1 cellular context compared by ENCODE assay signal in genomic region chr16:3022697-3023414, GRCh38.
TF ChIP-seq lines count a peak whose summit lies in the region.

No MANE protein-coding gene starts in this region.

TF ChIP-seq in K562, 482 proteins besides CTCF, POLR2A, EP300 and RAD21 (continues in another document):
- peak; percentile 29; the same call in 1 of the 2 replicates for TF ChIP-seq KAT7 (CRISPR knock-in tag; IDR thresholded peaks at IDR 0.05; ENCODE audit: borderline replicate concordance)
- peak; percentile 69 for TF ChIP-seq POLR2AphosphoS5 (IDR thresholded peaks at IDR 0.05; ENCODE audit: control insufficient read depth, insufficient read depth, low read depth, low read length)
- no peak for TF ChIP-seq FOXJ2 (tag; IDR thresholded peaks at IDR 0.05)
- no peak for TF ChIP-seq NFE2 (IDR thresholded peaks at IDR 0.05; ENCODE audit: low read depth)
- TF ChIP-seq C11orf30 (IDR thresholded peaks at IDR 0.05; ENCODE audit: low read depth), result no peak
- no peak for TF ChIP-seq CREB3 (tag; conservative IDR thresholded peaks at IDR 0.05; ENCODE audit: low read depth)
- TF ChIP-seq ZNF134 (CRISPR knock-in tag; conservative IDR thresholded peaks at IDR 0.05), result no peak
- TF ChIP-seq, protein P1, sequence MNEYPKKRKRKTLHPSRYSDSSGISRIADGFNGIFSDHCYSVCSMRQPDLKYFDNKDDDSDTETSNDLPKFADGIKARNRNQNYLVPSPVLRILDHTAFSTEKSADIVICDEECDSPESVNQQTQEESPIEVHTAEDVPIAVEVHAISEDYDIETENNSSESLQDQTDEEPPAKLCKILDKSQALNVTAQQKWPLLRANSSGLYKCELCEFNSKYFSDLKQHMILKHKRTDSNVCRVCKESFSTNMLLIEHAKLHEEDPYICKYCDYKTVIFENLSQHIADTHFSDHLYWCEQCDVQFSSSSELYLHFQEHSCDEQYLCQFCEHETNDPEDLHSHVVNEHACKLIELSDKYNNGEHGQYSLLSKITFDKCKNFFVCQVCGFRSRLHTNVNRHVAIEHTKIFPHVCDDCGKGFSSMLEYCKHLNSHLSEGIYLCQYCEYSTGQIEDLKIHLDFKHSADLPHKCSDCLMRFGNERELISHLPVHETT (CRISPR knock-in tag; conservative IDR thresholded peaks at IDR 0.05 in 1 of 2, IDR thresholded peaks at IDR 0.05 in 1 of 2), result 0 out of 4 replicates have a peak, but pooled peaks of 1 of the 2 experiments have one; percentile 39
- TF ChIP-seq ZNF740 (CRISPR knock-in tag; IDR thresholded peaks at IDR 0.05), result peak; percentile 60; the same call in 1 of the 2 replicates
- TF ChIP-seq ZNF740 (tag; IDR thresholded peaks at IDR 0.05), result no peak
- no peak for TF ChIP-seq ZNF41 (CRISPR knock-in tag; conservative IDR thresholded peaks at IDR 0.05)
- no peak for TF ChIP-seq SFPQ (IDR thresholded peaks at IDR 0.05; ENCODE audit: low read depth, low read length)
- TF ChIP-seq ZBTB7A (IDR thresholded peaks at IDR 0.05; ENCODE audit: borderline replicate concordance, control insufficient read depth, low read depth, low read length), result peak; percentile 35; the same call in 1 of the 2 replicates
- no peak for TF ChIP-seq ZNF668 (CRISPR knock-in tag; IDR thresholded peaks at IDR 0.05)
- TF ChIP-seq, protein P2, sequence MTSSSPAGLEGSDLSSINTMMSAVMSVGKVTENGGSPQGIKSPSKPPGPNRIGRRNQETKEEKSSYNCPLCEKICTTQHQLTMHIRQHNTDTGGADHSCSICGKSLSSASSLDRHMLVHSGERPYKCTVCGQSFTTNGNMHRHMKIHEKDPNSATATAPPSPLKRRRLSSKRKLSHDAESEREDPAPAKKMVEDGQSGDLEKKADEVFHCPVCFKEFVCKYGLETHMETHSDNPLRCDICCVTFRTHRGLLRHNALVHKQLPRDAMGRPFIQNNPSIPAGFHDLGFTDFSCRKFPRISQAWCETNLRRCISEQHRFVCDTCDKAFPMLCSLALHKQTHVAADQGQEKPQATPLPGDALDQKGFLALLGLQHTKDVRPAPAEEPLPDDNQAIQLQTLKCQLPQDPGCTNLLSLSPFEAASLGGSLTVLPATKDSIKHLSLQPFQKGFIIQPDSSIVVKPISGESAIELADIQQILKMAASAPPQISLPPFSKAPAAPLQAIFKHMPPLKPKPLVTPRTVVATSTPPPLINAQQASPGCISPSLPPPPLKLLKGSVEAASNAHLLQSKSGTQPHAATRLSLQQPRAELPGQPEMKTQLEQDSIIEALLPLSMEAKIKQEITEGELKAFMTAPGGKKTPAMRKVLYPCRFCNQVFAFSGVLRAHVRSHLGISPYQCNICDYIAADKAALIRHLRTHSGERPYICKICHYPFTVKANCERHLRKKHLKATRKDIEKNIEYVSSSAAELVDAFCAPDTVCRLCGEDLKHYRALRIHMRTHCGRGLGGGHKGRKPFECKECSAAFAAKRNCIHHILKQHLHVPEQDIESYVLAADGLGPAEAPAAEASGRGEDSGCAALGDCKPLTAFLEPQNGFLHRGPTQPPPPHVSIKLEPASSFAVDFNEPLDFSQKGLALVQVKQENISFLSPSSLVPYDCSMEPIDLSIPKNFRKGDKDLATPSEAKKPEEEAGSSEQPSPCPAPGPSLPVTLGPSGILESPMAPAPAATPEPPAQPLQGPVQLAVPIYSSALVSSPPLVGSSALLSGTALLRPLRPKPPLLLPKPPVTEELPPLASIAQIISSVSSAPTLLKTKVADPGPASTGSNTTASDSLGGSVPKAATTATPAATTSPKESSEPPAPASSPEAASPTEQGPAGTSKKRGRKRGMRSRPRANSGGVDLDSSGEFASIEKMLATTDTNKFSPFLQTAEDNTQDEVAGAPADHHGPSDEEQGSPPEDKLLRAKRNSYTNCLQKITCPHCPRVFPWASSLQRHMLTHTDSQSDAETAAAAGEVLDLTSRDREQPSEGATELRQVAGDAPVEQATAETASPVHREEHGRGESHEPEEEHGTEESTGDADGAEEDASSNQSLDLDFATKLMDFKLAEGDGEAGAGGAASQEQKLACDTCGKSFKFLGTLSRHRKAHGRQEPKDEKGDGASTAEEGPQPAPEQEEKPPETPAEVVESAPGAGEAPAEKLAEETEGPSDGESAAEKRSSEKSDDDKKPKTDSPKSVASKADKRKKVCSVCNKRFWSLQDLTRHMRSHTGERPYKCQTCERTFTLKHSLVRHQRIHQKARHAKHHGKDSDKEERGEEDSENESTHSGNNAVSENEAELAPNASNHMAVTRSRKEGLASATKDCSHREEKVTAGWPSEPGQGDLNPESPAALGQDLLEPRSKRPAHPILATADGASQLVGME (CRISPR knock-in tag; IDR thresholded peaks at IDR 0.05), result 0 out of 2 replicates have a peak, but pooled peaks have one; percentile 9
- TF ChIP-seq NCOA6 (IDR thresholded peaks at IDR 0.05), result no peak
- TF ChIP-seq CEBPZ (IDR thresholded peaks at IDR 0.05; ENCODE audit: borderline replicate concordance, low read depth, low read length), result no peak
- TF ChIP-seq STAT5B (CRISPR knock-in tag; IDR thresholded peaks at IDR 0.05), result no peak
- 0 out of 2 replicates have a peak, but pooled peaks have one; percentile 16 for TF ChIP-seq PKNOX1 (IDR thresholded peaks at IDR 0.05)
- no peak for TF ChIP-seq NR2C1 (IDR thresholded peaks at IDR 0.05)
- TF ChIP-seq NR2C1 (tag; IDR thresholded peaks at IDR 0.05), result no peak
- no peak for TF ChIP-seq CBX2 (IDR thresholded peaks at IDR 0.05; ENCODE audit: insufficient read depth, low read length, poor library complexity, severe bottlenecking)
- TF ChIP-seq RUNX1 (IDR thresholded peaks at IDR 0.05; ENCODE audit: low read depth), result no peak
- no peak for TF ChIP-seq KLF13 (tag; IDR thresholded peaks at IDR 0.05; ENCODE audit: borderline replicate concordance, low read depth)
- no peak for TF ChIP-seq PHF20 (IDR thresholded peaks at IDR 0.05; ENCODE audit: partially characterized antibody)
- TF ChIP-seq, protein P3, sequence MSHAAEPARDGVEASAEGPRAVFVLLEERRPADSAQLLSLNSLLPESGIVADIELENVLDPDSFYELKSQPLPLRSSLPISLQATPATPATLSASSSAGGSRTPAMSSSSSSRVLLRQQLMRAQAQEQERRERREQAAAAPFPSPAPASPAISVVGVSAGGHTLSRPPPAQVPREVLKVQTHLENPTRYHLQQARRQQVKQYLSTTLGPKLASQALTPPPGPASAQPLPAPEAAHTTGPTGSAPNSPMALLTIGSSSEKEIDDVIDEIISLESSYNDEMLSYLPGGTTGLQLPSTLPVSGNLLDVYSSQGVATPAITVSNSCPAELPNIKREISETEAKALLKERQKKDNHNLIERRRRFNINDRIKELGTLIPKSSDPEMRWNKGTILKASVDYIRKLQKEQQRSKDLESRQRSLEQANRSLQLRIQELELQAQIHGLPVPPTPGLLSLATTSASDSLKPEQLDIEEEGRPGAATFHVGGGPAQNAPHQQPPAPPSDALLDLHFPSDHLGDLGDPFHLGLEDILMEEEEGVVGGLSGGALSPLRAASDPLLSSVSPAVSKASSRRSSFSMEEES (CRISPR knock-in tag; IDR thresholded peaks at IDR 0.05), result no peak
- TF ChIP-seq NCOR1 (IDR thresholded peaks at IDR 0.05), result 0 out of 2 replicates have a peak, but pooled peaks have one; percentile 2
- TF ChIP-seq ZNF75A (CRISPR knock-in tag; IDR thresholded peaks at IDR 0.05), result no peak
- TF ChIP-seq GABPA (tag; conservative IDR thresholded peaks at IDR 0.05; ENCODE audit: low read depth), result no peak
- no peak for TF ChIP-seq SNIP1 (IDR thresholded peaks at IDR 0.05; ENCODE audit: low read depth)
- TF ChIP-seq, protein P4, sequence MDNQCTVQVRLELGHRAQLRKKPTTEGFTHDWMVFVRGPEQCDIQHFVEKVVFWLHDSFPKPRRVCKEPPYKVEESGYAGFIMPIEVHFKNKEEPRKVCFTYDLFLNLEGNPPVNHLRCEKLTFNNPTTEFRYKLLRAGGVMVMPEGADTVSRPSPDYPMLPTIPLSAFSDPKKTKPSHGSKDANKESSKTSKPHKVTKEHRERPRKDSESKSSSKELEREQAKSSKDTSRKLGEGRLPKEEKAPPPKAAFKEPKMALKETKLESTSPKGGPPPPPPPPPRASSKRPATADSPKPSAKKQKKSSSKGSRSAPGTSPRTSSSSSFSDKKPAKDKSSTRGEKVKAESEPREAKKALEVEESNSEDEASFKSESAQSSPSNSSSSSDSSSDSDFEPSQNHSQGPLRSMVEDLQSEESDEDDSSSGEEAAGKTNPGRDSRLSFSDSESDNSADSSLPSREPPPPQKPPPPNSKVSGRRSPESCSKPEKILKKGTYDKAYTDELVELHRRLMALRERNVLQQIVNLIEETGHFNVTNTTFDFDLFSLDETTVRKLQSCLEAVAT (IDR thresholded peaks at IDR 0.05), result no peak
- peak; percentile 1 for TF ChIP-seq SMAD1 (IDR thresholded peaks at IDR 0.05; ENCODE audit: low read depth, low read length, partially characterized antibody)
- TF ChIP-seq, protein P5, sequence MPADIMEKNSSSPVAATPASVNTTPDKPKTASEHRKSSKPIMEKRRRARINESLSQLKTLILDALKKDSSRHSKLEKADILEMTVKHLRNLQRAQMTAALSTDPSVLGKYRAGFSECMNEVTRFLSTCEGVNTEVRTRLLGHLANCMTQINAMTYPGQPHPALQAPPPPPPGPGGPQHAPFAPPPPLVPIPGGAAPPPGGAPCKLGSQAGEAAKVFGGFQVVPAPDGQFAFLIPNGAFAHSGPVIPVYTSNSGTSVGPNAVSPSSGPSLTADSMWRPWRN (IDR thresholded peaks at IDR 0.05; ENCODE audit: low read depth), result no peak
- peak; percentile 57 for TF ChIP-seq SUPT5H (IDR thresholded peaks at IDR 0.05)
